In the genomic region with DNA sequence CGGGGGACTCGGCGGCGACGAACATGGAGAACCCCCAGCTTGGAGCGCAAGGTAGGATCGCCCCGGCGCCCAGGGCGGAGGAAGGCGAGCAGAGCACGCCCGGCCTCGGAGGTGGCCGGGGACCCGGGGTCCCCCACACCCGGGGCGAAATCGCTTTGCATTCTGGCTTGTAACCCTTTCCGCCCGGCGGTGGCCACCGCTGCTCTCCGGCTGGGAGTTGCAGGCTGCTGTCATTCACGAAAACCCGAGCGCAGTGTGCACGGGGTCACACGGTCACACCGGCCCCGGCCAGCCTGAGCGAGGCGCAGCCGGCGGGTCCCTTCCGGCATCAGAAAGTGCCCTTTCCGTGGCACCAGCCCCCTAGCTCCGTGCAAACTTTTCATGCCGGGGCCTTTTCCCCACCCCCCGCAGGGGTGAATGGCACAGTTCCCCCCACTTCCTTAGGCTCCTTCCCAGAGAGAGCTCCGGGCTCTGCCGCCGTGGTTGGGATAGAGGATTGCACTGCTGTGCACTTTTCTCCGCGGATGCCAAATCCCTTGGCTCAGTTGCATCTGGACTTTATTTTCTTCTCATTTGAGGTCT, we compare ENCODE assay signal across 9 cellular contexts. TPM values are rescaled to one million over a fixed set of nuclear protein-coding genes. Genes with fewer than 3 reads are reported as not detected.
DNase-seq lines count a peak whose midpoint lies in the region; ATAC-seq and TF ChIP-seq lines count a peak whose summit lies in the region.
"Had no signal": no experiment of that assay in that cellular context is flagged by ENCODE, and none has a peak within 500 bp of the region (broad histone marks: within the 10 kb centered on the region; RNA-seq: fewer than 3 reads in every experiment).

No MANE protein-coding gene starts in this region.

- in situ Hi-C loops in astrocyte of the spinal cord (cut with HindIII; ENCODE audit: low sequenced_read_pairs), result no loop called here

- ATAC-seq in thoracic aorta (ENCODE audit: insufficient number of reproducible peaks, low FRiP score, low read depth) (no peak), GM18870 (IDR thresholded peaks at IDR 0.05; ENCODE audit: unreplicated experiment) (no peak), HG03521 (IDR thresholded peaks at IDR 0.05; ENCODE audit: unreplicated experiment) (no peak)

- H3K4me3 ChIP-seq in astrocyte of the spinal cord (ENCODE audit: low read depth, low read length) (peak overlapping the region; percentile 40), thoracic aorta (peak overlapping the region; percentile 49)

- peaks cover 0 to 18% of the 10 kb centered on the region in 2 donors for H3K4me1 ChIP-seq in thoracic aorta (ENCODE audit: control insufficient read depth in 1 of 2, low read depth in 2 of 2)

- H3K36me3 ChIP-seq in thoracic aorta, result no peaks in the 10 kb centered on the region

- no peaks in the 10 kb centered on the region for H3K9me3 ChIP-seq in thoracic aorta

- DNase-seq in NCI-H1092 treated with DMSO at 0.1 percent for 48 hours (lab: John Stamatoyannopoulos, UW) (peak; percentile 41), NCI-H1092 (lab: John Stamatoyannopoulos, UW) (no peak), astrocyte of the spinal cord (ENCODE audit: low read depth, low spot score) (no peak), kidney tubule cell (ENCODE audit: low spot score) (peak; percentile 25), thoracic aorta (ENCODE audit: low spot score) (no peak), RKO (ENCODE audit: low spot score) (no peak)
- DNase-seq: activated CD4-positive, alpha-beta T cell treated with anti-CD3 and anti-CD28 coated beads, Interleukin-2, amount 10 ng/mL, durations not matched to agents 24 days and 14 days had no signal

- peaks cover 6% of the 10 kb centered on the region for H3K27me3 ChIP-seq in thoracic aorta (replicated peaks; ENCODE audit: insufficient read depth)

- TF ChIP-seq CTCF in astrocyte of the spinal cord (IDR thresholded peaks at IDR 0.05; ENCODE audit: low read depth, low read length), result no peak
- no peak for TF ChIP-seq CTCF in thoracic aorta (IDR thresholded peaks at IDR 0.05)

- H3K27ac ChIP-seq in thoracic aorta, result no peak overlapping the region

RNA-seq across cellular contexts. Expression of a gene that starts 0.8 kb away (rescaled TPM):
- 10 to 100 TPM; 17.4 to 30.3 TPM for total RNA-seq in thoracic aorta

Comparison
In these comparisons a context has a peak if more than half of its experiments do, and no peak if none do; other contexts are left out.
1. DNase-seq: peak in NCI-H1092 treated with DMSO at 0.1 percent for 48 hours (single experiment) and kidney tubule cell (single experiment); none in NCI-H1092 (single experiment), astrocyte of the spinal cord (single experiment), thoracic aorta (single experiment) and RKO (single experiment).